ENCODE assay signal across 11 cellular contexts in genomic region chr4:121788896-121789295, GRCh38. TPM values are rescaled to one million over a fixed set of nuclear protein-coding genes. Genes with fewer than 3 reads are reported as not detected.
DNase-seq lines count a peak whose midpoint lies in the region; ATAC-seq and TF ChIP-seq lines count a peak whose summit lies in the region.
"Had no signal": no experiment of that assay in that cellular context is flagged by ENCODE, and none has a peak within 500 bp of the region (broad histone marks: within the 10 kb centered on the region; RNA-seq: fewer than 3 reads in every experiment).

No MANE protein-coding gene starts in this region.

- H3K4me3 ChIP-seq in prostate gland: no peak overlapping the region
- H3K4me3 ChIP-seq: dorsolateral prefrontal cortex had no signal

- intact Hi-C loops in prostate gland (cut with DNase I): no loop called here
- intact Hi-C loops in posterior cingulate gyrus (cut with DNase I): no loop called here

- WGBS in prostate gland: 96% methylated on average over 2 of the region's 2 CpGs

- peak; percentile 94 for ATAC-seq in GM19035 (IDR thresholded peaks at IDR 0.05; ENCODE audit: unreplicated experiment)
- ATAC-seq in GM21786 (IDR thresholded peaks at IDR 0.05; ENCODE audit: unreplicated experiment): peak; percentile 94
- ATAC-seq in HG03175 (IDR thresholded peaks at IDR 0.05; ENCODE audit: unreplicated experiment): peak; percentile 78
- ATAC-seq: right cardiac atrium had no signal

- DNase-seq in iris pigment epithelial cell (ENCODE audit: low read depth) (peak; percentile 14), NCI-H2196 treated with DMSO at 0.1 percent for 48 hours (lab: John Stamatoyannopoulos, UW; ENCODE audit: unreplicated experiment) (no peak), prostate gland (ENCODE audit: low spot score) (no peak), EL (no peak), posterior cingulate gyrus (no peak)
- DNase-seq: dorsolateral prefrontal cortex, Karpas-422, right cardiac atrium had no signal

- H3K4me1 ChIP-seq in prostate gland (replicated peaks): no peaks in the 10 kb centered on the region

- no peaks in the 10 kb centered on the region for H3K27me3 ChIP-seq in prostate gland (replicated peaks; ENCODE audit: insufficient read depth)

- H3K9me3 ChIP-seq in prostate gland: no peaks in the 10 kb centered on the region

- TF ChIP-seq CTCF in prostate gland (IDR thresholded peaks at IDR 0.05): no peak

- no peaks in the 10 kb centered on the region for H3K36me3 ChIP-seq in prostate gland

- no peak overlapping the region for H3K27ac ChIP-seq in prostate gland

- TF ChIP-seq POLR2A in prostate gland (IDR thresholded peaks at IDR 0.05): no peak

RNA-seq across cellular contexts. Expression of gene EXOSC9, which starts 12.2 kb away (rescaled TPM):
- total RNA-seq in prostate gland: 10 to 100 TPM; 17.1 to 40.1 TPM

RNA-seq across cellular contexts. Expression of gene SMIM43, which starts 23.9 kb away (rescaled TPM):
- not detected for total RNA-seq in prostate gland

RNA-seq across cellular contexts. Expression of gene CCNA2, which starts 34.8 kb away (rescaled TPM):
- 1 to 10 TPM; 3.5 to 4.1 TPM for total RNA-seq in prostate gland
